In genomic region chr9:78972303-78973002, GRCh38 we compare ENCODE assay signal across 17 cellular contexts.
A peak's percentile ranks its signal among the peaks of the same experiment; 100 is the strongest.
DNase-seq lines count a peak whose midpoint lies in the region; ATAC-seq lines count a peak whose summit lies in the region.
"Had no signal": no experiment of that assay in that cellular context is flagged by ENCODE, and none has a peak within 500 bp of the region (broad histone marks: within the 10 kb centered on the region; RNA-seq: fewer than 3 reads in every experiment).

No MANE protein-coding gene starts in this region.

- H3K4me3 ChIP-seq in GM23248, result no peak overlapping the region
- H3K4me3 ChIP-seq: breast epithelium, HAP-1 had no signal

- no peaks in the 10 kb centered on the region for H3K9me3 ChIP-seq in GM23248 (ENCODE audit: low read depth)
- H3K9me3 ChIP-seq: breast epithelium, Caco-2, HAP-1 had no signal

- no peaks in the 10 kb centered on the region for H4K20me1 ChIP-seq in GM23248 (ENCODE audit: insufficient read depth)

- H3K9ac ChIP-seq in GM23248, result no peak overlapping the region

- no peaks in the 10 kb centered on the region for H3K9me2 ChIP-seq in GM23248 (ENCODE audit: insufficient read depth)

- H3K27me3 Mint-ChIP-seq in naive thymus-derived CD8-positive, alpha-beta T cell, result peaks cover 0 to 10% (median 0%) of the 10 kb centered on the region in 5 donors

- POLR2A ChIA-PET in naive thymus-derived CD8-positive, alpha-beta T cell (lab: Charles Lee), result no interaction called here

- peak; percentile 44 for ATAC-seq in HG02798 (IDR thresholded peaks at IDR 0.05; ENCODE audit: poor library complexity, unreplicated experiment)
- ATAC-seq in naive thymus-derived CD8-positive, alpha-beta T cell, result no peak
- ATAC-seq: activated CD8-positive, alpha-beta T cell treated with anti-CD3 and anti-CD28 coated beads, Interleukin-2, amount 10 ng/mL, durations not matched to agents 7 days and 5 days had no signal

- H3K79me2 ChIP-seq in GM23248 (ENCODE audit: insufficient read depth), result no peaks in the 10 kb centered on the region

- no peak overlapping the region for H3K27ac ChIP-seq in GM23248
- H3K27ac ChIP-seq: breast epithelium had no signal

- no peak overlapping the region for H3K4me2 ChIP-seq in GM23248 (ENCODE audit: unreplicated experiment)

- no peaks in the 10 kb centered on the region for H3K36me3 Mint-ChIP-seq in naive thymus-derived CD8-positive, alpha-beta T cell

- no peaks in the 10 kb centered on the region for H3K4me1 Mint-ChIP-seq in naive thymus-derived CD8-positive, alpha-beta T cell

- DNase-seq in DMS153 treated with DMSO at 0.1 percent for 48 hours (lab: John Stamatoyannopoulos, UW; ENCODE audit: unreplicated experiment) (peak; percentile 95), NCI-H187 treated with DMSO at 0.1 percent for 48 hours (lab: John Stamatoyannopoulos, UW) (peak; percentile 98), NCI-H82 (lab: John Stamatoyannopoulos, UW) (peak; percentile 67), NCI-H524 treated with DMSO at 0.1 percent for 48 hours (lab: John Stamatoyannopoulos, UW) (no peak), GM23248 (no peak), MV-4-11 (lab: John Stamatoyannopoulos, UW) (no peak)
- no peak for DNase-seq in naive thymus-derived CD8-positive, alpha-beta T cell
- DNase-seq: activated CD8-positive, alpha-beta T cell treated with anti-CD3 and anti-CD28 coated beads, Interleukin-2, amount 10 ng/mL, durations not matched to agents 7 days and 5 days; activated gamma-delta T cell; Caco-2; effector memory CD4-positive, alpha-beta T cell; foreskin fibroblast; NCI-H1048; stimulated activated CD4-positive, alpha-beta T cell treated with anti-CD3 and anti-CD28 coated beads, Interleukin-2, amount 100 ng/mL, for 24 hours had no signal

- H3K36me3 ChIP-seq in GM23248 (ENCODE audit: low read depth), result no peaks in the 10 kb centered on the region
- H3K36me3 ChIP-seq: breast epithelium, HAP-1 had no signal

- H3K9me3 Mint-ChIP-seq in naive thymus-derived CD8-positive, alpha-beta T cell, result peaks cover 0 to 7% (median 0%) of the 10 kb centered on the region in 9 donors

- no peak overlapping the region for H2AFZ ChIP-seq in GM23248

- 8 to 9% methylated on average over 1 of the region's 1 CpG for WGBS in GM23248 (ENCODE audit: low coverage in 1 of 2, low lambda C conversion rate in 2 of 2, missing lambda C conversion rate in 2 of 2), 2 experiments

- H3K4me1 ChIP-seq in GM23248 (ENCODE audit: insufficient read depth), result peaks cover 5% of the 10 kb centered on the region; the same call in 1 of the 2 replicates
- H3K4me1 ChIP-seq: breast epithelium, HAP-1 had no signal

- no peak overlapping the region for H3K27ac Mint-ChIP-seq in naive thymus-derived CD8-positive, alpha-beta T cell
- H3K27ac Mint-ChIP-seq: activated CD8-positive, alpha-beta T cell treated with anti-CD3 and anti-CD28 coated beads, Interleukin-2, amount 10 ng/mL, durations not matched to agents 7 days and 5 days had no signal

- no peak overlapping the region for H3K4me3 Mint-ChIP-seq in naive thymus-derived CD8-positive, alpha-beta T cell
- H3K4me3 Mint-ChIP-seq: activated CD8-positive, alpha-beta T cell treated with anti-CD3 and anti-CD28 coated beads, Interleukin-2, amount 10 ng/mL, durations not matched to agents 7 days and 5 days had no signal

- in situ Hi-C loops in GM23248 (cut with MboI), result no loop called here

- no peaks in the 10 kb centered on the region for H3K27me3 ChIP-seq in GM23248 (replicated peaks; ENCODE audit: insufficient read depth)
- H3K27me3 ChIP-seq: breast epithelium had no signal

- no peaks in the 10 kb centered on the region for H3F3A ChIP-seq in GM23248 (ENCODE audit: insufficient read depth)

Comparison
In these comparisons a context has a peak if more than half of its experiments do, and no peak if none do; other contexts are left out.
1. DNase-seq: peak in DMS153 treated with DMSO at 0.1 percent for 48 hours (single experiment), NCI-H187 treated with DMSO at 0.1 percent for 48 hours (single experiment) and NCI-H82 (single experiment); none in NCI-H524 treated with DMSO at 0.1 percent for 48 hours (single experiment), naive thymus-derived CD8-positive, alpha-beta T cell (0 of 10), GM23248 (single experiment) and MV-4-11 (single experiment).